ENCODE assay signal across 8 cellular contexts in the genomic region with DNA sequence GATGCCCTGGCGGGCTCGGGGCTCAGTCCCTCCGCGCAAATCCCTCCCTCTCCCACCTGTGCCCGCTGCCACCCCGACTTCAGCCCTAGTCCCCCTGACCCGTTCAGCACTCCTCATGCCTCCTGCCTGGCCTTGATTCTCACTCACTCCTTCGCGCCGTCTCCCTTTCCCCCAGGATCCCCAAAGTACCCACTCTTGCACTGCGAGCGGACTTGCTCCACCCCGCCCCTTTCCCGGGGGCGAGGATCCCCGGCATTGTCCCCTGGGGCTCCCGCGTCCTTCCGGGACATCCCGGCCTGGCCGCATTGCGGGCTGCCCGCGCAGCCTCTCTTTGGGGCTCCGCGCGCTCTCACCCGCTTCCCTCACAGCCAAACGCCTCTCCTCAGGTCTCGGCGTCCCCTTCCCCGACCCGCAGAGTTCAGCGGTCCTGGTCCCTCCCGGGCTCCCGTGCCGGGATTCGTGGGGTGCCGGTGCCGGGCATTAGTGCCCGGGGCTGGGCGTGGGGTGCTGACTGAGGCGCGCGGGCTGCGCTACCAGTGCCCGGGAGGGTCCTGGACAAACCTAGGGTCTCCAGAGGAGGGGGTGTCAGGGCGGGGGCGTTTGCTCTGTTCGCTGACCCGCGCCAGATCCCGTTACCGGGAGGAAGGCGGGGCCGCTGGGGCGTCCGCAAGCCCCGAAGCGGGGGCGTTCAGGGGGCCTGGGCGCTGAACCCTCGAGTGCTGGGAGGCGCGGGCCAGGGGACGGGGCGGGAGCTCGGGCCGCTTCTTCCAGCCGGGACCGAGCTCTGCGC. TPM values are rescaled to one million over a fixed set of nuclear protein-coding genes. Genes with fewer than 3 reads are reported as not detected.
DNase-seq lines count a peak whose midpoint lies in the region; FAIRE-seq and TF ChIP-seq lines count a peak whose summit lies in the region.

No MANE protein-coding gene starts in this region.

- H3K4me1 ChIP-seq in BLaER1 treated with 17β-estradiol and CSF1 and Interleukin-3, amounts not matched to agents 10 nM and 100 nM = peaks cover 27 to 50% (median 32%) of the 10 kb centered on the region in 10 experiments
- H3K4me1 ChIP-seq in Loucy (ENCODE audit: insufficient read depth, low read length, poor library complexity, severe bottlenecking) (peaks cover 68% of the 10 kb centered on the region), astrocyte (ENCODE audit: insufficient read depth, low read length) (peaks cover 26% of the 10 kb centered on the region), iPS-15b (ENCODE audit: control insufficient read depth, insufficient read depth, low read length) (peaks cover 6% of the 10 kb centered on the region)

- peak overlapping the region; percentile 67 for H3K27ac Mint-ChIP-seq in astrocyte (ENCODE audit: unreplicated experiment)

- H3F3A ChIP-seq in Loucy (ENCODE audit: low read depth) = no peaks in the 10 kb centered on the region; the same call in 1 of the 2 replicates

- no peak for TF ChIP-seq CTCF in Loucy (conservative IDR thresholded peaks at IDR 0.05; ENCODE audit: low read length)
- no peak for TF ChIP-seq CTCF in astrocyte (IDR thresholded peaks at IDR 0.05; ENCODE audit: insufficient read depth, low read depth, low read length)

- FAIRE-seq in astrocyte (lab: Jason Lieb, UNC) = no peak

- H2AFZ ChIP-seq in Loucy (ENCODE audit: low read length) = peak overlapping the region; percentile 83
- peak overlapping the region; percentile 74 for H2AFZ ChIP-seq in astrocyte (ENCODE audit: low read depth, low read length)

- no peaks in the 10 kb centered on the region for H3K9me2 ChIP-seq in Loucy (replicated peaks; ENCODE audit: low read depth, low read length)

- H4K20me1 ChIP-seq in BLaER1 treated with 17β-estradiol and CSF1 and Interleukin-3, amounts not matched to agents 10 nM and 100 nM = peaks cover 0 to 60% (median 25%) of the 10 kb centered on the region in 11 experiments; a peak in 15 of 22 replicates
- H4K20me1 ChIP-seq in Loucy (ENCODE audit: insufficient read depth, low read length, poor library complexity, severe bottlenecking) (no peaks in the 10 kb centered on the region), astrocyte (ENCODE audit: insufficient read depth, low read length) (no peaks in the 10 kb centered on the region)

- H3K27me3 Mint-ChIP-seq in astrocyte (ENCODE audit: low read depth, unreplicated experiment) = no peaks in the 10 kb centered on the region

- H3K79me2 ChIP-seq in Loucy (ENCODE audit: insufficient read depth, low read length) = peaks cover 67% of the 10 kb centered on the region
- H3K79me2 ChIP-seq in astrocyte (ENCODE audit: insufficient read depth, low read length) = peaks cover 88% of the 10 kb centered on the region

- H3K36me3 Mint-ChIP-seq in astrocyte (ENCODE audit: low read depth, unreplicated experiment) = no peaks in the 10 kb centered on the region

- H3K9me3 ChIP-seq in BLaER1 treated with 17β-estradiol and CSF1 and Interleukin-3, amounts not matched to agents 10 nM and 100 nM (replicated peaks in 1 of 11) = no peaks in the 10 kb centered on the region
- H3K9me3 ChIP-seq in Loucy (ENCODE audit: insufficient read depth, low read depth, low read length) = no peaks in the 10 kb centered on the region
- no peaks in the 10 kb centered on the region for H3K9me3 ChIP-seq in astrocyte (ENCODE audit: insufficient read depth, low read depth, low read length)
- H3K9me3 ChIP-seq in iPS-15b (ENCODE audit: control insufficient read depth, insufficient read depth, low read length) = no peaks in the 10 kb centered on the region

- peak overlapping the region; percentile 55 to 74 (median 62) for H3K4me3 ChIP-seq in BLaER1 treated with 17β-estradiol and CSF1 and Interleukin-3, amounts not matched to agents 10 nM and 100 nM
- H3K4me3 ChIP-seq in Loucy (ENCODE audit: low read length, poor library complexity, severe bottlenecking) (peak overlapping the region; percentile 84), astrocyte (ENCODE audit: insufficient read depth, low read depth, low read length) (peak overlapping the region; percentile 86), iPS-15b (ENCODE audit: low read depth, low read length) (peak overlapping the region; percentile 60), skin epidermis (peak overlapping the region; percentile 51 to 76 (median 65))

- peak overlapping the region in 5 of 11 experiments; percentile 1 to 48 (median 9); a peak in 5 of 22 replicates for H3K27ac ChIP-seq in BLaER1 treated with 17β-estradiol and CSF1 and Interleukin-3, amounts not matched to agents 10 nM and 100 nM
- peak overlapping the region; percentile 88 for H3K27ac ChIP-seq in astrocyte (ENCODE audit: low read depth, low read length)
- H3K27ac ChIP-seq in skin epidermis = peak overlapping the region in 20 of 21 experiments; percentile 69 to 95 (median 84)

- H3K9me3 Mint-ChIP-seq in astrocyte (ENCODE audit: unreplicated experiment) = no peaks in the 10 kb centered on the region

- H3K4me1 Mint-ChIP-seq in astrocyte (ENCODE audit: low read depth, unreplicated experiment) = peaks cover 18% of the 10 kb centered on the region

- H3K4me3 Mint-ChIP-seq in astrocyte (ENCODE audit: unreplicated experiment) = peak overlapping the region; percentile 98

- H3K27me3 ChIP-seq in BLaER1 treated with 17β-estradiol and CSF1 and Interleukin-3, amounts not matched to agents 10 nM and 100 nM = peaks cover 80 to 100% (median 93%) of the 10 kb centered on the region in 11 experiments
- no peaks in the 10 kb centered on the region for H3K27me3 ChIP-seq in Loucy (ENCODE audit: insufficient read depth, low read length, poor library complexity, severe bottlenecking)
- H3K27me3 ChIP-seq in astrocyte (ENCODE audit: insufficient read depth, low read length) = no peaks in the 10 kb centered on the region
- H3K27me3 ChIP-seq in iPS-15b (ENCODE audit: control insufficient read depth, insufficient read depth, low read length) = peaks cover 74% of the 10 kb centered on the region

- peak overlapping the region; percentile 89 to 99 (median 97) for H3K4me2 ChIP-seq in BLaER1 treated with 17β-estradiol and CSF1 and Interleukin-3, amounts not matched to agents 10 nM and 100 nM
- H3K4me2 ChIP-seq in Loucy (ENCODE audit: low read depth, low read length, poor library complexity, severe bottlenecking) = peak overlapping the region; percentile 79
- peak overlapping the region; percentile 98 for H3K4me2 ChIP-seq in astrocyte (ENCODE audit: low read length)

- H3K9ac ChIP-seq in BLaER1 treated with 17β-estradiol and CSF1 and Interleukin-3, amounts not matched to agents 10 nM and 100 nM = peak overlapping the region in 10 of 11 experiments; percentile 6 to 68 (median 60); a peak in 17 of 22 replicates
- H3K9ac ChIP-seq in Loucy (ENCODE audit: low read depth, low read length, poor library complexity, severe bottlenecking) (peak overlapping the region; percentile 84), astrocyte (ENCODE audit: low read length) (peak overlapping the region; percentile 96), iPS-15b (ENCODE audit: low read depth, low read length) (no peak overlapping the region)

- no peak for DNase-seq in astrocyte (ENCODE audit: low read depth)
- no peak for DNase-seq in NCI-H1930 (lab: John Stamatoyannopoulos, UW)
- DNase-seq in cerebellar nuclear complex (lab: John Stamatoyannopoulos, UW) = no peak
- DNase-seq in DMS79 treated with DMSO at 0.1 percent for 48 hours (lab: John Stamatoyannopoulos, UW) = no peak

- H3K36me3 ChIP-seq in BLaER1 treated with 17β-estradiol and CSF1 and Interleukin-3, amounts not matched to agents 10 nM and 100 nM = no peaks in the 10 kb centered on the region
- H3K36me3 ChIP-seq in Loucy (ENCODE audit: insufficient read depth, low read length) (no peaks in the 10 kb centered on the region), astrocyte (ENCODE audit: insufficient read depth, low read length) (no peaks in the 10 kb centered on the region), iPS-15b (ENCODE audit: control insufficient read depth, insufficient read depth, low read length) (no peaks in the 10 kb centered on the region)

RNA-seq across cellular contexts. Expression of gene SUPT3H, which starts 45.6 kb away (rescaled TPM):
- total RNA-seq in astrocyte = 11.7 and 12.4 TPM in 2 replicates
